10 cellular contexts compared by ENCODE assay signal in the genomic region with DNA sequence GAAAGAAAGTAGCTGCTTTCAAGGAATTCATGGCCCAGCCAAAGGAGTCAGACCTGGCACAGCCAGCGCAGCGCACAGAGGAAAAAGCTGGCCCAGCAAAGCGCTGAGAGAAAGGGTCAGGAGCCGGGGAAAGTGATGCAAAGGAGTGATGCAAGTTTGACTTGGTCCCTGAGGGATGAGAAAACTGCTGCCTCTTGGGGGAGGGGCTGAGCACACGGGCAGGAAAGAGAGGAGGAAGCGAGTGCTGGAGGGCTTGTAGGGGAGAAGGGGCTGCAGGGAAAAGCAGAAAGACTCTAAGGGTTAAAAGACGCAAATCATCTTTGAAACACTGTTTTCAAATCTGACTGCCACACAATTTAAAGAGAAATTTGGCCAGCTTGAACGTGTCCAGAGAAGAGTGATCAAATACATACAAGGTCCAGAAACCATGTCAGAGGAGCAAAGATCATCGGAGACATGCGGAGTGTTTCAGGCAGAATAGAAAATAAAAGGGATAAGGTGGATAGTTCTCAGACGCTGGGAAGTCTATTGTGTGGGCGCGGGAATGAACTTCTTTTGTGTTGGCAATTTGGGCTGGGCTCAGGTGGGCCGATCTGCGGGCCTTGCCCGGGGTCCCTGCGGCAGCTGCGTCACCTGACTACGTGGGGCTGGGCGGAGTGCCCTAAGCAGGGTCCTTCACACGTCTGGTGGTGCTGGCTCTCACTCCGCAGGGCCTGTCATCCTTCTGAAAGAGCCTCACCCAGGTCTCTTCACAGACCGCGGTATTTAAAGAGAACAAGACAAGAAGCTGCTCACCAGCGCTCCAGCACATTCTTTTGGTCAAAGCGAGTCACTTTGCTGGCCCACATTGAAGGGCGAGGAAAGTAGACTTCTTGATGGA. TPM values are rescaled to one million over a fixed set of nuclear protein-coding genes. Genes with fewer than 3 reads are reported as not detected.
DNase-seq lines count a peak whose midpoint lies in the region; ATAC-seq lines count a peak whose summit lies in the region.
"Had no signal": no experiment of that assay in that cellular context is flagged by ENCODE, and none has a peak within 500 bp of the region (broad histone marks: within the 10 kb centered on the region; RNA-seq: fewer than 3 reads in every experiment).

No MANE protein-coding gene starts in this region.

- peak; percentile 73 for DNase-seq in Right ventricle myocardium inferior (ENCODE audit: missing footprints)
- DNase-seq in cardiac septum (ENCODE audit: low spot score) = no peak
- peak; percentile 44 for DNase-seq in fibroblast of gingiva (ENCODE audit: low read depth)
- peak; percentile 35 for DNase-seq in midbrain (lab: John Stamatoyannopoulos, UW)
- no peak for DNase-seq in activated gamma-delta T cell treated with Interleukin-2 at 50 U/mL for 16 hours
- DNase-seq in stimulated activated naive CD4-positive, alpha-beta T cell treated with Interleukin-2 at 50 U/mL for 16 hours (lab: John Stamatoyannopoulos, UW) = no peak
- DNase-seq: Calu3, NCI-H226 had no signal

- ATAC-seq in Right ventricle myocardium inferior = peak; percentile 94
- ATAC-seq in HG02852 (IDR thresholded peaks at IDR 0.05; ENCODE audit: unreplicated experiment) = no peak
- no peak for ATAC-seq in GM21526 (IDR thresholded peaks at IDR 0.05; ENCODE audit: low FRiP score, unreplicated experiment)

- intact Hi-C loops in Right ventricle myocardium inferior (cut with DNase I) (no loop called here), cardiac septum (cut with DNase I) (no loop called here)

RNA-seq across cellular contexts. Expression of gene N4BP2L1, which starts 18.1 kb away (rescaled TPM):
- total RNA-seq in Right ventricle myocardium inferior = 4.7 TPM
- total RNA-seq in cardiac septum = 4.9 TPM

Comparison
In these comparisons a context has a peak if more than half of its experiments do, and no peak if none do; other contexts are left out.
1. DNase-seq: peak in Right ventricle myocardium inferior (single experiment), fibroblast of gingiva (single experiment) and midbrain (single experiment); none in cardiac septum (single experiment), activated gamma-delta T cell treated with Interleukin-2 at 50 U/mL for 16 hours (single experiment) and stimulated activated naive CD4-positive, alpha-beta T cell treated with Interleukin-2 at 50 U/mL for 16 hours (single experiment).